Comparison of ENCODE assay signal across 11 cellular contexts in genomic region chr11:19474954-19475811, GRCh38.
A peak's percentile ranks its signal among the peaks of the same experiment; 100 is the strongest.
DNase-seq lines count a peak whose midpoint lies in the region; ATAC-seq, FAIRE-seq and TF ChIP-seq lines count a peak whose summit lies in the region.
"Had no signal": no experiment of that assay in that cellular context is flagged by ENCODE, and none has a peak within 500 bp of the region (broad histone marks: within the 10 kb centered on the region; RNA-seq: fewer than 3 reads in every experiment).

No MANE protein-coding gene starts in this region.

- H3K9me3 ChIP-seq in small intestine (ENCODE audit: control insufficient read depth, low read depth), result no peaks in the 10 kb centered on the region

- H3K4me1 ChIP-seq in small intestine (ENCODE audit: control insufficient read depth in 2 of 2, insufficient read depth in 1 of 2, low read depth in 1 of 2, low read length in 1 of 2), result no peaks in the 10 kb centered on the region

- DNase-seq in GM12865 (ENCODE audit: low read depth) (peak; percentile 82), head of caudate nucleus (peak; percentile 40 to 88 (median 72)), urothelium cell line (ENCODE audit: low spot score) (no peak), NCI-H524 (lab: John Stamatoyannopoulos, UW) (no peak), small intestine (no peak)
- DNase-seq in activated naive CD8-positive, alpha-beta T cell treated with anti-CD3 and anti-CD28 coated beads for 36 hours, result no peak
- DNase-seq: DND-41 had no signal

- FAIRE-seq in urothelium cell line (lab: Jason Lieb, UNC) (no peak), small intestine (lab: Jason Lieb, UNC) (no peak)
- FAIRE-seq: K562 had no signal

- no peak overlapping the region for H3K4me3 Mint-ChIP-seq in activated naive CD8-positive, alpha-beta T cell treated with anti-CD3 and anti-CD28 coated beads for 36 hours

- no peaks in the 10 kb centered on the region for H3K9me3 Mint-ChIP-seq in activated naive CD8-positive, alpha-beta T cell treated with anti-CD3 and anti-CD28 coated beads for 36 hours

- peaks cover 0 to 2% of the 10 kb centered on the region in 2 donors for H3K27me3 ChIP-seq in small intestine (ENCODE audit: control insufficient read depth in 2 of 2, insufficient read depth in 2 of 2, low read length in 2 of 2)

- H3K27ac ChIP-seq in small intestine (ENCODE audit: low read depth in 1 of 2, low read length in 1 of 2), result peak overlapping the region in 1 of 2 donors; percentile 52
- H3K27ac ChIP-seq: VCaP had no signal

- 60 to 72% (median 66%) methylated on average over 9 of the region's 9 CpGs for WGBS in small intestine, 3 donors

- no peaks in the 10 kb centered on the region for H3K36me3 ChIP-seq in small intestine (ENCODE audit: control insufficient read depth in 2 of 2, insufficient read depth in 2 of 2, low read length in 2 of 2)

- intact Hi-C loops in head of caudate nucleus (cut with DNase I), result no loop called here

- no peaks in the 10 kb centered on the region for H3K4me1 Mint-ChIP-seq in activated naive CD8-positive, alpha-beta T cell treated with anti-CD3 and anti-CD28 coated beads for 36 hours

- TF ChIP-seq CTCF in GM12865 (IDR thresholded peaks at IDR 0.05; ENCODE audit: insufficient read depth, low read depth, low read length, missing control alignments), result no peak

- ATAC-seq in GM21526 (IDR thresholded peaks at IDR 0.05; ENCODE audit: low FRiP score, unreplicated experiment) (peak; percentile 83), HG03565 (IDR thresholded peaks at IDR 0.05; ENCODE audit: unreplicated experiment) (peak; percentile 64)
- ATAC-seq: K562 had no signal

- H3K27ac Mint-ChIP-seq in activated naive CD8-positive, alpha-beta T cell treated with anti-CD3 and anti-CD28 coated beads for 36 hours, result no peak overlapping the region

- peaks cover 7% of the 10 kb centered on the region for H3K27me3 Mint-ChIP-seq in activated naive CD8-positive, alpha-beta T cell treated with anti-CD3 and anti-CD28 coated beads for 36 hours

- H3K4me3 ChIP-seq in GM12865 (ENCODE audit: low read depth, low read length) (no peak overlapping the region), small intestine (ENCODE audit: low read depth in 1 of 2, low read length in 2 of 2) (no peak overlapping the region)
- H3K4me3 ChIP-seq: K562 had no signal

- H3K36me3 Mint-ChIP-seq in activated naive CD8-positive, alpha-beta T cell treated with anti-CD3 and anti-CD28 coated beads for 36 hours, result no peaks in the 10 kb centered on the region

Comparison
In these comparisons a context has a peak if more than half of its experiments do, and no peak if none do; other contexts are left out.
1. DNase-seq: peak in GM12865 (single experiment) and head of caudate nucleus (42 of 42); none in urothelium cell line (single experiment), activated naive CD8-positive, alpha-beta T cell treated with anti-CD3 and anti-CD28 coated beads for 36 hours (single experiment), NCI-H524 (0 of 2) and small intestine (single experiment).